16 cellular contexts compared by ENCODE assay signal in genomic region chr1:225627304-225627947, GRCh38. TPM values are rescaled to one million over a fixed set of nuclear protein-coding genes. Genes with fewer than 3 reads are reported as not detected.
DNase-seq lines count a peak whose midpoint lies in the region; ATAC-seq, FAIRE-seq and TF ChIP-seq lines count a peak whose summit lies in the region.
"Had no signal": no experiment of that assay in that cellular context is flagged by ENCODE, and none has a peak within 500 bp of the region (broad histone marks: within the 10 kb centered on the region; RNA-seq: fewer than 3 reads in every experiment).

No MANE protein-coding gene starts in this region.

- peaks cover 98% of the 10 kb centered on the region for H3K79me2 ChIP-seq in hepatocyte

- H3K27ac ChIP-seq in hepatocyte: peak overlapping the region; percentile 68
- peak overlapping the region; percentile 6 to 36 (median 24) for H3K27ac ChIP-seq in gastrocnemius medialis
- H3K27ac ChIP-seq in esophagus squamous epithelium: no peak overlapping the region
- H3K27ac ChIP-seq: esophagus muscularis mucosa, suprapubic skin had no signal

- no peaks in the 10 kb centered on the region for H3K9me2 ChIP-seq in hepatocyte (replicated peaks; ENCODE audit: insufficient read depth)

- no peak overlapping the region for H2AFZ ChIP-seq in hepatocyte

- H3K9me3 ChIP-seq in hepatocyte (ENCODE audit: low read depth): no peaks in the 10 kb centered on the region
- H3K9me3 ChIP-seq in gastrocnemius medialis: no peaks in the 10 kb centered on the region
- H3K9me3 ChIP-seq in esophagus squamous epithelium: no peaks in the 10 kb centered on the region
- H3K9me3 ChIP-seq: esophagus muscularis mucosa, suprapubic skin had no signal

- no peaks in the 10 kb centered on the region for H3K27me3 ChIP-seq in hepatocyte
- no peaks in the 10 kb centered on the region for H3K27me3 ChIP-seq in gastrocnemius medialis
- H3K27me3 ChIP-seq in esophagus squamous epithelium: no peaks in the 10 kb centered on the region
- H3K27me3 ChIP-seq: esophagus muscularis mucosa, suprapubic skin had no signal

- no peak overlapping the region for H3K4me3 ChIP-seq in hepatocyte
- no peak overlapping the region for H3K4me3 ChIP-seq in gastrocnemius medialis
- no peak overlapping the region for H3K4me3 ChIP-seq in esophagus squamous epithelium
- H3K4me3 ChIP-seq: esophagus muscularis mucosa, suprapubic skin had no signal

- H3K4me1 ChIP-seq in hepatocyte (ENCODE audit: insufficient read depth): peaks cover 32% of the 10 kb centered on the region
- H3K4me1 ChIP-seq in gastrocnemius medialis: peaks cover 38 to 43% of the 10 kb centered on the region in 2 donors
- H3K4me1 ChIP-seq in esophagus squamous epithelium: peaks cover 0 to 32% (median 4%) of the 10 kb centered on the region in 3 donors

- FAIRE-seq in H54 (lab: Jason Lieb, UNC): peak; percentile 38

- H3K36me3 ChIP-seq in hepatocyte (replicated peaks; ENCODE audit: insufficient read depth, low read depth): no peaks in the 10 kb centered on the region
- H3K36me3 ChIP-seq in gastrocnemius medialis: no peaks in the 10 kb centered on the region
- H3K36me3 ChIP-seq in esophagus squamous epithelium: no peaks in the 10 kb centered on the region
- H3K36me3 ChIP-seq: esophagus muscularis mucosa, suprapubic skin had no signal

- 42% methylated on average over 2 of the region's 2 CpGs for WGBS in hepatocyte (ENCODE audit: low lambda C conversion rate, missing lambda C conversion rate)
- WGBS in esophagus squamous epithelium, 2 donors: 66 to 80% methylated on average over 2 of the region's 2 CpGs

- H4K20me1 ChIP-seq in hepatocyte (ENCODE audit: insufficient read depth, poor library complexity, severe bottlenecking): peaks cover 11% of the 10 kb centered on the region

- no peak for DNase-seq in H54 (ENCODE audit: insufficient read length, low spot score)
- DNase-seq in amniotic epithelial cell (ENCODE audit: low read depth): peak; percentile 63
- DNase-seq in hepatocyte (ENCODE audit: low spot score): peak; percentile 22
- DNase-seq in gastrocnemius medialis: no peak
- no peak for DNase-seq in GF-D8 (lab: John Stamatoyannopoulos, UW)
- DNase-seq in esophagus squamous epithelium (lab: John Stamatoyannopoulos, UW): no peak
- DNase-seq: activated CD4-positive, alpha-beta T cell treated with anti-CD3 and anti-CD28 coated beads, Interleukin-2, amount 50 U/mL, for 48 hours; amygdala; DMS79; HFFc6; NCI-H2171; stimulated activated CD4-positive, alpha-beta T cell treated with anti-CD3 and anti-CD28 coated beads, Interleukin-12 subunit alpha, Interleukin-12 subunit beta, amount 100 ng/mL, for 4 hours had no signal

- in situ Hi-C loops in gastrocnemius medialis (cut with MboI; ENCODE audit: low sequenced_read_pairs in 4 of 4): no loop called here

- no peak for TF ChIP-seq POLR2A in H54 (IDR thresholded peaks at IDR 0.05; ENCODE audit: low read depth, low read length)
- TF ChIP-seq POLR2A in gastrocnemius medialis (IDR thresholded peaks at IDR 0.05): no peak
- no peak for TF ChIP-seq POLR2A in esophagus squamous epithelium (IDR thresholded peaks at IDR 0.05)

- ATAC-seq in gastrocnemius medialis (peak in 1 of 2 donors; percentile 24), HG03521 (IDR thresholded peaks at IDR 0.05; ENCODE audit: unreplicated experiment) (no peak), HG03175 (IDR thresholded peaks at IDR 0.05; ENCODE audit: unreplicated experiment) (no peak)

- intact Hi-C loops in gastrocnemius medialis (cut with DNase I; ENCODE audit: low total_unique reads) (no loop called here), esophagus squamous epithelium (cut with DNase I) (no loop called here)

- TF ChIP-seq CTCF in hepatocyte (IDR thresholded peaks at IDR 0.05; ENCODE audit: poor library complexity) (no peak), gastrocnemius medialis (IDR thresholded peaks at IDR 0.05 in 4 of 5, conservative IDR thresholded peaks at IDR 0.05 in 1 of 5) (no peak), esophagus squamous epithelium (IDR thresholded peaks at IDR 0.05) (no peak)

- peak overlapping the region; percentile 57 for H3K4me2 ChIP-seq in hepatocyte

RNA-seq across cellular contexts. Expression of gene ENAH, which starts 25.5 kb away (rescaled TPM):
- total RNA-seq in hepatocyte: 97.4 and 115 TPM in 2 replicates
- 46.3 and 51.3 TPM in 2 replicates for polyA plus RNA-seq in hepatocyte
- total RNA-seq in gastrocnemius medialis: 100 to 1,000 TPM in 1 of 4 donors, 10 to 100 TPM in 3; 56.1 to 112 (median 62.2) TPM
- total RNA-seq in esophagus squamous epithelium: 10 to 100 TPM in 3 of 4 donors, 1 to 10 TPM in 1; 8.6 to 42.5 (median 35.9) TPM

Comparison
In these comparisons a context has a peak if more than half of its experiments do, and no peak if none do; other contexts are left out.
1. DNase-seq: peak in amniotic epithelial cell (single experiment) and hepatocyte (single experiment); none in H54 (single experiment), gastrocnemius medialis (0 of 2), GF-D8 (single experiment) and esophagus squamous epithelium (single experiment).
2. H3K27ac ChIP-seq: peak in hepatocyte (single experiment) and gastrocnemius medialis (4 of 4); none in esophagus squamous epithelium (0 of 4).